8 cellular contexts compared by ENCODE assay signal in genomic region chr13:94710881-94711560, GRCh38. TPM values are rescaled to one million over a fixed set of nuclear protein-coding genes. Genes with fewer than 3 reads are reported as not detected.
A peak's percentile ranks its signal among the peaks of the same experiment; 100 is the strongest.
DNase-seq lines count a peak whose midpoint lies in the region; ATAC-seq and TF ChIP-seq lines count a peak whose summit lies in the region.

No MANE protein-coding gene starts in this region.

- peak; percentile 72 for ATAC-seq in GM21717 (IDR thresholded peaks at IDR 0.05; ENCODE audit: unreplicated experiment)

- no peaks in the 10 kb centered on the region for H3K4me1 ChIP-seq in osteoblast (ENCODE audit: insufficient read depth, low read length)

- H3K4me3 Mint-ChIP-seq in dendritic cell treated with granulocyte-macrophage colony-stimulating factor and Interleukin-4, amounts not matched to agents 40 ng/mL and 50 ng/mL, for 4 days, result peak overlapping the region; percentile 66

- intact Hi-C loops in dendritic cell treated with granulocyte-macrophage colony-stimulating factor and Interleukin-4, amounts not matched to agents 40 ng/mL and 50 ng/mL, for 4 days (cut with micrococcal nuclease), result no loop called here

- H3K4me2 ChIP-seq in osteoblast (ENCODE audit: insufficient read depth, low read length), result no peak overlapping the region

- no peaks in the 10 kb centered on the region for H4K20me1 ChIP-seq in osteoblast (ENCODE audit: insufficient read depth, low read length)

- DNase-seq in NCI-H2227 (lab: John Stamatoyannopoulos, UW; ENCODE audit: unreplicated experiment) (peak; percentile 37), NCI-H2227 treated with DMSO at 0.1 percent for 48 hours (lab: John Stamatoyannopoulos, UW) (no peak), NCI-H1930 (lab: John Stamatoyannopoulos, UW) (peak; percentile 16 to 19), osteoblast (ENCODE audit: insufficient read length, low spot score, missing footprints) (peak; percentile 86), occipital lobe (lab: John Stamatoyannopoulos, UW) (no peak)
- no peak for DNase-seq in stimulated activated CD4-positive, alpha-beta T cell treated with anti-CD3 and anti-CD28 coated beads, Interleukin-4, amount 100 ng/mL, for 1 hour

- no peak overlapping the region for H3K27ac Mint-ChIP-seq in dendritic cell treated with granulocyte-macrophage colony-stimulating factor and Interleukin-4, amounts not matched to agents 40 ng/mL and 50 ng/mL, for 4 days

- no peaks in the 10 kb centered on the region for H3K9me3 ChIP-seq in osteoblast (ENCODE audit: low read depth, low read length)

- H3K27me3 ChIP-seq in osteoblast (ENCODE audit: insufficient read depth, low read length), result peaks cover 92% of the 10 kb centered on the region

- H2AFZ ChIP-seq in osteoblast (ENCODE audit: low read length), result no peak overlapping the region

- TF ChIP-seq CTCF in osteoblast (IDR thresholded peaks at IDR 0.05; ENCODE audit: extremely low read depth, low read depth, low read length), result no peak

- no peaks in the 10 kb centered on the region for H3K9me3 Mint-ChIP-seq in dendritic cell treated with granulocyte-macrophage colony-stimulating factor and Interleukin-4, amounts not matched to agents 40 ng/mL and 50 ng/mL, for 4 days

- H3K27ac ChIP-seq in osteoblast (ENCODE audit: low read depth, low read length), result no peak overlapping the region

- H3K36me3 ChIP-seq in osteoblast (ENCODE audit: insufficient read depth, low read length), result no peaks in the 10 kb centered on the region

- H3K79me2 ChIP-seq in osteoblast (ENCODE audit: insufficient read depth, low read length), result no peaks in the 10 kb centered on the region

- H3K4me1 Mint-ChIP-seq in dendritic cell treated with granulocyte-macrophage colony-stimulating factor and Interleukin-4, amounts not matched to agents 40 ng/mL and 50 ng/mL, for 4 days (ENCODE audit: low read depth), result peaks cover 31% of the 10 kb centered on the region

- peaks cover 87% of the 10 kb centered on the region for H3K27me3 Mint-ChIP-seq in dendritic cell treated with granulocyte-macrophage colony-stimulating factor and Interleukin-4, amounts not matched to agents 40 ng/mL and 50 ng/mL, for 4 days

- H3K36me3 Mint-ChIP-seq in dendritic cell treated with granulocyte-macrophage colony-stimulating factor and Interleukin-4, amounts not matched to agents 40 ng/mL and 50 ng/mL, for 4 days (ENCODE audit: low read depth), result no peaks in the 10 kb centered on the region

- no peak overlapping the region for H3K4me3 ChIP-seq in osteoblast (ENCODE audit: insufficient read depth, low read length)

RNA-seq across cellular contexts. Expression of gene SOX21, which starts 1.3 kb away (rescaled TPM):
- total RNA-seq in osteoblast (not detected in 2 replicates), occipital lobe (4.2 TPM)

Comparison
In these comparisons a context has a peak if more than half of its experiments do, and no peak if none do; other contexts are left out.
1. DNase-seq: peak in NCI-H2227 (single experiment), NCI-H1930 (2 of 2) and osteoblast (single experiment); none in NCI-H2227 treated with DMSO at 0.1 percent for 48 hours (single experiment), occipital lobe (single experiment) and stimulated activated CD4-positive, alpha-beta T cell treated with anti-CD3 and anti-CD28 coated beads, Interleukin-4, amount 100 ng/mL, for 1 hour (single experiment).